ENCODE assay signal across 1 cellular context in the genomic region with DNA sequence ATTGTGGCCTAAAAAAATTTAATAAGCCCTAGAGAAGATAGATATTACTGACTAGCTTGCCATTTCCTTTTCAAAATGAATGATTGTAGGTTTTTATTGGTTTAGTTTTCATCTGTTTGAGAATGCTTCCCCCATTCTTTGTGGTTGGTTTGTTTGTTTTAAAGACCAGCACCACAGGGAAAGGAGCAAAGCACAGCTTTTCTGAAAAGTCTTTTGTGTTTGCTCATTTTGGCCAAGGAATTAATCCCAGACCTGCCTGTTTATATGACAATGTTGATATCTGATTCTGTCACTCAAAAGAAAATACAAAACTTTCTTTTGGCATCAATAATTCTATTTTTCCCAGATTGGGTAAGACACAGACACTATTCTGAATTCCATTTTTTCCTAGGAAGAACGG.
TF ChIP-seq lines count a peak whose summit lies in the region.

No MANE protein-coding gene starts in this region.

TF ChIP-seq in GM23338, 12 proteins besides CTCF, POLR2A, EP300 and RAD21 (continued from another document):
- TF ChIP-seq, protein P1, sequence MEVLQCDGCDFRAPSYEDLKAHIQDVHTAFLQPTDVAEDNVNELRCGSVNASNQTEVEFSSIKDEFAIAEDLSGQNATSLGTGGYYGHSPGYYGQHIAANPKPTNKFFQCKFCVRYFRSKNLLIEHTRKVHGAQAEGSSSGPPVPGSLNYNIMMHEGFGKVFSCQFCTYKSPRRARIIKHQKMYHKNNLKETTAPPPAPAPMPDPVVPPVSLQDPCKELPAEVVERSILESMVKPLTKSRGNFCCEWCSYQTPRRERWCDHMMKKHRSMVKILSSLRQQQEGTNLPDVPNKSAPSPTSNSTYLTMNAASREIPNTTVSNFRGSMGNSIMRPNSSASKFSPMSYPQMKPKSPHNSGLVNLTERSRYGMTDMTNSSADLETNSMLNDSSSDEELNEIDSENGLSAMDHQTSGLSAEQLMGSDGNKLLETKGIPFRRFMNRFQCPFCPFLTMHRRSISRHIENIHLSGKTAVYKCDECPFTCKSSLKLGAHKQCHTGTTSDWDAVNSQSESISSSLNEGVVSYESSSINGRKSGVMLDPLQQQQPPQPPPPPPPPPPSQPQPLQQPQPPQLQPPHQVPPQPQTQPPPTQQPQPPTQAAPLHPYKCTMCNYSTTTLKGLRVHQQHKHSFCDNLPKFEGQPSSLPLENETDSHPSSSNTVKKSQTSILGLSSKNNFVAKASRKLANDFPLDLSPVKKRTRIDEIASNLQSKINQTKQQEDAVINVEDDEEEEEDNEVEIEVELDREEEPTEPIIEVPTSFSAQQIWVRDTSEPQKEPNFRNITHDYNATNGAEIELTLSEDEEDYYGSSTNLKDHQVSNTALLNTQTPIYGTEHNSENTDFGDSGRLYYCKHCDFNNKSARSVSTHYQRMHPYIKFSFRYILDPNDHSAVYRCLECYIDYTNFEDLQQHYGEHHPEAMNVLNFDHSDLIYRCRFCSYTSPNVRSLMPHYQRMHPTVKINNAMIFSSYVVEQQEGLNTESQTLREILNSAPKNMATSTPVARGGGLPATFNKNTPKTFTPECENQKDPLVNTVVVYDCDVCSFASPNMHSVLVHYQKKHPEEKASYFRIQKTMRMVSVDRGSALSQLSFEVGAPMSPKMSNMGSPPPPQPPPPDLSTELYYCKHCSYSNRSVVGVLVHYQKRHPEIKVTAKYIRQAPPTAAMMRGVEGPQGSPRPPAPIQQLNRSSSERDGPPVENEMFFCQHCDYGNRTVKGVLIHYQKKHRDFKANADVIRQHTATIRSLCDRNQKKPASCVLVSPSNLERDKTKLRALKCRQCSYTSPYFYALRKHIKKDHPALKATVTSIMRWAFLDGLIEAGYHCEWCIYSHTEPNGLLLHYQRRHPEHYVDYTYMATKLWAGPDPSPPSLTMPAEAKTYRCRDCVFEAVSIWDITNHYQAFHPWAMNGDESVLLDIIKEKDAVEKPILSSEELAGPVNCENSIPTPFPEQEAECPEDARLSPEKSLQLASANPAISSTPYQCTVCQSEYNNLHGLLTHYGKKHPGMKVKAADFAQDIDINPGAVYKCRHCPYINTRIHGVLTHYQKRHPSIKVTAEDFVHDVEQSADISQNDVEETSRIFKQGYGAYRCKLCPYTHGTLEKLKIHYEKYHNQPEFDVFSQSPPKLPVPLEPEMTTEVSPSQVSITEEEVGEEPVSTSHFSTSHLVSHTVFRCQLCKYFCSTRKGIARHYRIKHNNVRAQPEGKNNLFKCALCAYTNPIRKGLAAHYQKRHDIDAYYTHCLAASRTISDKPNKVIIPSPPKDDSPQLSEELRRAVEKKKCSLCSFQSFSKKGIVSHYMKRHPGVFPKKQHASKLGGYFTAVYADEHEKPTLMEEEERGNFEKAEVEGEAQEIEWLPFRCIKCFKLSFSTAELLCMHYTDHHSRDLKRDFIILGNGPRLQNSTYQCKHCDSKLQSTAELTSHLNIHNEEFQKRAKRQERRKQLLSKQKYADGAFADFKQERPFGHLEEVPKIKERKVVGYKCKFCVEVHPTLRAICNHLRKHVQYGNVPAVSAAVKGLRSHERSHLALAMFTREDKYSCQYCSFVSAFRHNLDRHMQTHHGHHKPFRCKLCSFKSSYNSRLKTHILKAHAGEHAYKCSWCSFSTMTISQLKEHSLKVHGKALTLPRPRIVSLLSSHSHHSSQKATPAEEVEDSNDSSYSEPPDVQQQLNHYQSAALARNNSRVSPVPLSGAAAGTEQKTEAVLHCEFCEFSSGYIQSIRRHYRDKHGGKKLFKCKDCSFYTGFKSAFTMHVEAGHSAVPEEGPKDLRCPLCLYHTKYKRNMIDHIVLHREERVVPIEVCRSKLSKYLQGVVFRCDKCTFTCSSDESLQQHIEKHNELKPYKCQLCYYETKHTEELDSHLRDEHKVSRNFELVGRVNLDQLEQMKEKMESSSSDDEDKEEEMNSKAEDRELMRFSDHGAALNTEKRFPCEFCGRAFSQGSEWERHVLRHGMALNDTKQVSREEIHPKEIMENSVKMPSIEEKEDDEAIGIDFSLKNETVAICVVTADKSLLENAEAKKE (CRISPR knock-in tag; IDR thresholded peaks at IDR 0.05): no peak
- TF ChIP-seq ZNF331 (CRISPR knock-in tag; IDR thresholded peaks at IDR 0.05; ENCODE audit: low read depth) (no peak), STAT1 (IDR thresholded peaks at IDR 0.05; ENCODE audit: unreplicated experiment) (no peak)
